In genomic region chr3:146164506-146164905, GRCh38 we compare ENCODE assay signal across 1 cellular context.
TF ChIP-seq lines count a peak whose summit lies in the region.

No MANE protein-coding gene starts in this region.

TF ChIP-seq in H1, 55 proteins besides CTCF, POLR2A, EP300 and RAD21:
- TF ChIP-seq CBX5 (IDR thresholded peaks at IDR 0.05; ENCODE audit: low read depth, low read length) (no peak), POLR2AphosphoS5 (IDR thresholded peaks at IDR 0.05; ENCODE audit: low read depth, low read length) (no peak), SIX5 (IDR thresholded peaks at IDR 0.05; ENCODE audit: low read depth, low read length) (no peak), EGR1 (IDR thresholded peaks at IDR 0.05; ENCODE audit: borderline replicate concordance, low read depth, low read length) (no peak), MAX (IDR thresholded peaks at IDR 0.05) (no peak), YY1 (IDR thresholded peaks at IDR 0.05; ENCODE audit: low read depth, low read length) (no peak), CEBPB (IDR thresholded peaks at IDR 0.05; ENCODE audit: low read depth, low read length) (no peak), USF2 (IDR thresholded peaks at IDR 0.05; ENCODE audit: low read length) (no peak), SIN3A (conservative IDR thresholded peaks at IDR 0.05 in 1 of 2, IDR thresholded peaks at IDR 0.05 in 1 of 2; ENCODE audit: low read depth in 1 of 2, low read length in 2 of 2) (no peak), ZNF274 (IDR thresholded peaks at IDR 0.05; ENCODE audit: borderline replicate concordance, extremely low read depth, low read length) (no peak), SUZ12 (IDR thresholded peaks at IDR 0.05; ENCODE audit: low read length) (no peak)
